8 cellular contexts compared by ENCODE assay signal in the genomic region with DNA sequence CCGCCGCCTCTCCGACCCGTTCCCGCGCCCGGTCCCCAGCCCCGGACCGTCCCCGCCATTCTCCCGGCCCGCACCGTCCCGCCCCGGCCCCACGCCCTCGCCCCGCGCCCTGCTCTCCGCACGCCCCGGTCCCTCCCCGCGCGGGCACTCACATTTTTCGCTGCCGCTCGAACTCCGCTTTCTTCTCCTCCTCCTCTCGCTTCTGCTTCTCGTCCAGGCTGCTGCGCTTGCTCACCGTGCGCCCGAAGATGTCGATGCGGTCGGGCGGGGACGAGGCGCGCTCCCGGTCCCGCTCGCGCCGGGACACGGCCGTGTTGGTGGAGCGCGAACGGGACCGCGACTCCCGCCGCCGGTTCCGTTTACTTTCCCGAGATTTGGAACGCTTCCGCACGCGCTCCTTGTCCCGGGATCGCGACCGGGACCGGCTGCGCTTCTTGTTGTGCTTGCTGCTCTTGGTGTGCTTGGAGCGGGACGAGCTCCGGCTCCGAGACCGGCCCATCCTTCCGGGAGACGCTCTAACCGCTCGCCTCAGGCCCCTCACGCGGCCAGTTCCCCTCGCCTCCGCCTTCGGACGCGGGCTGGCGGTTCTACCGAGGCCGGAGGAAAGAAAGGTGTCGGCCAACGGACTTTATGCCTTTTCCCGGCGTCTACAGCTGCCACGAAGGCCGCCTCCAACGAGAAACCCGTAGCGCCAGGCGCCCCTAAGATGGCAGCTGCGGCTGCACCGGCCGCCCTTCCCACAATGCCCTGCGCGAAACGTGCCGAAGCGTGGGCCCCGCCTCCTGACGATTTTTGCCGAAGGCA. TPM values are rescaled to one million over a fixed set of nuclear protein-coding genes. Genes with fewer than 3 reads are reported as not detected.
DNase-seq lines count a peak whose midpoint lies in the region; ATAC-seq and TF ChIP-seq lines count a peak whose summit lies in the region.

A gene with protein sequence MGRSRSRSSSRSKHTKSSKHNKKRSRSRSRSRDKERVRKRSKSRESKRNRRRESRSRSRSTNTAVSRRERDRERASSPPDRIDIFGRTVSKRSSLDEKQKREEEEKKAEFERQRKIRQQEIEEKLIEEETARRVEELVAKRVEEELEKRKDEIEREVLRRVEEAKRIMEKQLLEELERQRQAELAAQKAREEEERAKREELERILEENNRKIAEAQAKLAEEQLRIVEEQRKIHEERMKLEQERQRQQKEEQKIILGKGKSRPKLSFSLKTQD (minus strand): TSS at position 717 of the 804 bp plus-strand sequence. CDS start 218 bp downstream, at position 499.

- H3K4me3 Mint-ChIP-seq in effector memory CD8-positive, alpha-beta T cell = peak within 1 kb of the TSS; percentile 98 to 99

- H2BK12ac ChIP-seq in mesenchymal stem cell (ENCODE audit: low read length in 2 of 2) = peak within 1 kb of the TSS in 1 of 2 experiments; percentile 95

- H3K36me3 ChIP-seq in mesenchymal stem cell (ENCODE audit: control insufficient read depth in 1 of 2, insufficient read depth in 2 of 2, low read depth in 1 of 2, low read length in 2 of 2) = peaks cover 0 to 4% of the 10 kb centered on the region in 2 experiments

- H3K4me2 ChIP-seq in mesenchymal stem cell (ENCODE audit: low read length, poor library complexity, severe bottlenecking) = peak within 1 kb of the TSS; percentile 76

- no peaks in the 10 kb centered on the region for H3K9me3 ChIP-seq in mesenchymal stem cell (ENCODE audit: control insufficient read depth, low read length)

- peak within 1 kb of the TSS; percentile 91 to 99 for H3K14ac ChIP-seq in mesenchymal stem cell (ENCODE audit: low read length in 2 of 2)

- peaks cover 48 to 51% of the 10 kb centered on the region in 2 donors for H3K4me1 Mint-ChIP-seq in effector memory CD8-positive, alpha-beta T cell (ENCODE audit: low read depth in 2 of 2)

- H2AFZ ChIP-seq in mesenchymal stem cell (ENCODE audit: low read depth, low read length) = peak within 1 kb of the TSS; percentile 74

- H2BK5ac ChIP-seq in mesenchymal stem cell (ENCODE audit: low read depth, low read length, poor library complexity, severe bottlenecking) = peak within 1 kb of the TSS; percentile 93

- peak within 1 kb of the TSS in 1 of 2 experiments; percentile 10 for H3K23ac ChIP-seq in mesenchymal stem cell (ENCODE audit: low read length in 2 of 2)

- H3K27ac ChIP-seq in C4-2B (peak within 1 kb of the TSS; percentile 96), mesenchymal stem cell (ENCODE audit: low read length, poor library complexity, severe bottlenecking) (peak within 1 kb of the TSS; percentile 96)

- TF ChIP-seq CTCF in C4-2B (conservative IDR thresholded peaks at IDR 0.05) = no peak

- no peaks in the 10 kb centered on the region for H3K9me3 Mint-ChIP-seq in effector memory CD8-positive, alpha-beta T cell

- H2BK120ac ChIP-seq in mesenchymal stem cell (ENCODE audit: low read depth, low read length) = peak within 1 kb of the TSS; percentile 89

- DNase-seq in NCI-H774 (lab: John Stamatoyannopoulos, UW) (peak; percentile 98), mesenchymal stem cell (peak; percentile 92)
- peak; percentile 96 to 100 (median 98) for DNase-seq in effector memory CD8-positive, alpha-beta T cell
- peak; percentile 96 for DNase-seq in stimulated activated CD8-positive, alpha-beta memory T cell treated with anti-CD3 and anti-CD28 coated beads, Interleukin-15, amount 100 ng/mL, for 1 hour (ENCODE audit: low read depth)

- H3K79me1 ChIP-seq in mesenchymal stem cell (replicated peaks; ENCODE audit: low read length, poor library complexity, severe bottlenecking) = peaks cover 2% of the 10 kb centered on the region

- H4K91ac ChIP-seq in mesenchymal stem cell (ENCODE audit: low read length) = peak within 1 kb of the TSS; percentile 96

- no peak within 1 kb of the TSS for H2AK5ac ChIP-seq in mesenchymal stem cell (ENCODE audit: low read length, severe bottlenecking)

- peak within 1 kb of the TSS; percentile 95 to 99 for H3K18ac ChIP-seq in mesenchymal stem cell (ENCODE audit: low read depth in 1 of 2, low read length in 2 of 2)

- peak within 1 kb of the TSS; percentile 96 for H2BK15ac ChIP-seq in mesenchymal stem cell (ENCODE audit: low read depth, poor library complexity, severe bottlenecking)

- ATAC-seq in GM19324 (IDR thresholded peaks at IDR 0.05; ENCODE audit: low FRiP score, unreplicated experiment) (peak; percentile 81), HG03460 (IDR thresholded peaks at IDR 0.05; ENCODE audit: unreplicated experiment) (peak; percentile 65)
- peak; percentile 80 for ATAC-seq in effector memory CD8-positive, alpha-beta T cell (replicated peaks)

- CTCF ChIA-PET in activated CD8-positive, alpha-beta memory T cell treated with anti-CD3 and anti-CD28 coated beads for 36 hours (lab: Charles Lee) = no interaction called here

- H3K4ac ChIP-seq in mesenchymal stem cell (ENCODE audit: low read depth in 1 of 2, low read length in 2 of 2) = peak within 1 kb of the TSS; percentile 92 to 99

- H3K27me3 Mint-ChIP-seq in effector memory CD8-positive, alpha-beta T cell = no peaks in the 10 kb centered on the region

- WGBS in mesenchymal stem cell = under 1% methylated on average over 94 of the region's 109 CpGs

- POLR2A ChIA-PET in activated CD8-positive, alpha-beta memory T cell treated with anti-CD3 and anti-CD28 coated beads for 36 hours (lab: Charles Lee) = interaction anchor here (1.6 kb wide), 1 partner anchor 31 kb away, joined by 12 read pairs; no protein-coding TSS in a partner anchor

- peak within 1 kb of the TSS; percentile 89 to 99 for H3K4me3 ChIP-seq in mesenchymal stem cell (ENCODE audit: insufficient read depth in 1 of 2, low read depth in 1 of 2, low read length in 2 of 2)

- peaks cover 2% of the 10 kb centered on the region for H3K4me1 ChIP-seq in mesenchymal stem cell (ENCODE audit: control insufficient read depth, insufficient read depth, low read depth, low read length)

- H3K36me3 Mint-ChIP-seq in effector memory CD8-positive, alpha-beta T cell (ENCODE audit: insufficient read depth) = peaks cover 22% of the 10 kb centered on the region

- peak within 1 kb of the TSS; percentile 99 for H4K8ac ChIP-seq in mesenchymal stem cell (ENCODE audit: low read length)

- H3K9ac ChIP-seq in mesenchymal stem cell (ENCODE audit: low read length) = peak within 1 kb of the TSS; percentile 97

- peak within 1 kb of the TSS; percentile 99 for H3K27ac Mint-ChIP-seq in effector memory CD8-positive, alpha-beta T cell

- H3K27me3 ChIP-seq in mesenchymal stem cell (ENCODE audit: control insufficient read depth in 1 of 2, insufficient read depth in 1 of 2, low read length in 2 of 2) = no peaks in the 10 kb centered on the region

RNA-seq across cellular contexts. Expression of the gene that starts here (rescaled TPM):
- total RNA-seq in activated CD8-positive, alpha-beta memory T cell treated with anti-CD3 and anti-CD28 coated beads for 36 hours = 10 to 100 TPM; 73.4 to 78.5 TPM
- polyA plus RNA-seq in mesenchymal stem cell (2013, experiment 1 of 2) = 69.3 TPM
- 65.2 TPM for polyA plus RNA-seq in mesenchymal stem cell (2013, experiment 2 of 2)

Comparison
In these comparisons a context has a peak if more than half of its experiments do, and no peak if none do; other contexts are left out.
1. Peak in every context shown above with its lines: DNase-seq, ATAC-seq, H3K4me3 ChIP-seq and H3K27ac ChIP-seq.